Comparison of ENCODE assay signal across 16 cellular contexts in genomic region chr5:65459995-65460394, GRCh38. TPM values are rescaled to one million over a fixed set of nuclear protein-coding genes. Genes with fewer than 3 reads are reported as not detected.
DNase-seq lines count a peak whose midpoint lies in the region; ATAC-seq and TF ChIP-seq lines count a peak whose summit lies in the region.
"Had no signal": no experiment of that assay in that cellular context is flagged by ENCODE, and none has a peak within 500 bp of the region (broad histone marks: within the 10 kb centered on the region; RNA-seq: fewer than 3 reads in every experiment).

No MANE protein-coding gene starts in this region.

- 96% methylated on average over 4 of the region's 4 CpGs for WGBS in smooth muscle cell (ENCODE audit: low lambda C conversion rate)

- BruUV-seq in PC-9 (replicated peaks; lab: Mats Ljungman, UMichigan): no TSS peak

- no peaks in the 10 kb centered on the region for H3K27me3 ChIP-seq in PC-9 (ENCODE audit: insufficient read depth, low read depth)
- no peaks in the 10 kb centered on the region for H3K27me3 ChIP-seq in smooth muscle cell (ENCODE audit: low read depth)

- POLR2A ChIA-PET in PC-9 (lab: Charles Lee; ENCODE audit: unreplicated experiment): no interaction called here

- H3K4me1 ChIP-seq in PC-9 (replicated peaks; ENCODE audit: insufficient read depth) (no peaks in the 10 kb centered on the region), smooth muscle cell (ENCODE audit: low read depth) (no peaks in the 10 kb centered on the region)

- no peaks in the 10 kb centered on the region for H3K79me2 ChIP-seq in PC-9 (ENCODE audit: low read depth)
- H3K79me2 ChIP-seq in smooth muscle cell (ENCODE audit: low read depth): peaks cover 40% of the 10 kb centered on the region

- no peak for DNase-seq in PC-9
- peak; percentile 13 for DNase-seq in choroid plexus epithelial cell (ENCODE audit: low read depth)
- no peak for DNase-seq in smooth muscle cell (lab: John Stamatoyannopoulos, UW; ENCODE audit: unreplicated experiment)
- no peak for DNase-seq in medulla oblongata (ENCODE audit: extremely low spot score)
- DNase-seq in NCI-H226: no peak
- DNase-seq: C1 segment of cervical spinal cord; Calu3; CD4-positive, alpha-beta memory T cell; COR-L47; DMS53; DMS79 treated with DMSO at 0.1 percent for 48 hours; GF-D8; GM23248; H9 had no signal

- H3F3A ChIP-seq in PC-9 (ENCODE audit: insufficient read depth, low read depth): no peaks in the 10 kb centered on the region
- H3F3A ChIP-seq in smooth muscle cell (ENCODE audit: low read depth): no peaks in the 10 kb centered on the region

- CTCF ChIA-PET in PC-9 (lab: Charles Lee): interaction anchor here (0.9 kb wide), 1 partner anchor 24 kb away, joined by 3 read pairs; no protein-coding TSS in a partner anchor

- no peaks in the 10 kb centered on the region for H3K36me3 ChIP-seq in PC-9 (ENCODE audit: low read depth)
- H3K36me3 ChIP-seq in smooth muscle cell (ENCODE audit: low read depth): peaks cover 27% of the 10 kb centered on the region

- intact Hi-C loops in PC-9 (cut with micrococcal nuclease; ENCODE audit: unreplicated experiment): no loop called here

- H3K27ac ChIP-seq in PC-9: no peak overlapping the region
- H3K27ac ChIP-seq in smooth muscle cell (ENCODE audit: low read depth): peak overlapping the region; percentile 7
- H3K27ac ChIP-seq: GM23248 had no signal

- H3K9me3 ChIP-seq in PC-9 (ENCODE audit: insufficient read depth, low read depth) (no peaks in the 10 kb centered on the region), smooth muscle cell (replicated peaks; ENCODE audit: low read depth) (no peaks in the 10 kb centered on the region)

- TF ChIP-seq CTCF in PC-9 (conservative IDR thresholded peaks at IDR 0.05): no peak
- no peak for TF ChIP-seq CTCF in choroid plexus epithelial cell (conservative IDR thresholded peaks at IDR 0.05; ENCODE audit: low read depth, low read length)
- no peak for TF ChIP-seq CTCF in smooth muscle cell (IDR thresholded peaks at IDR 0.05; ENCODE audit: borderline replicate concordance, insufficient read depth, poor library complexity, severe bottlenecking)

- no peak overlapping the region for H3K9ac ChIP-seq in smooth muscle cell (ENCODE audit: low read depth)
- H3K9ac ChIP-seq: GM23248 had no signal

- H3K4me3 ChIP-seq in PC-9 (no peak overlapping the region), choroid plexus epithelial cell (ENCODE audit: low read depth, low read length) (no peak overlapping the region), smooth muscle cell (no peak overlapping the region)
- H3K4me3 ChIP-seq: GM23248 had no signal

- no peak for ATAC-seq in HG02610 (IDR thresholded peaks at IDR 0.05; ENCODE audit: unreplicated experiment)
- ATAC-seq: HCT116 had no signal

- H3K4me2 ChIP-seq in PC-9: no peak overlapping the region
- H3K4me2 ChIP-seq in smooth muscle cell: no peak overlapping the region

- no peaks in the 10 kb centered on the region for H3K9me2 ChIP-seq in PC-9 (ENCODE audit: insufficient read depth)

- H2AFZ ChIP-seq in PC-9 (peak overlapping the region; percentile 62; the same call in 1 of the 2 replicates), smooth muscle cell (ENCODE audit: low read depth) (no peak overlapping the region)
- H2AFZ ChIP-seq: GM23248 had no signal

- H4K20me1 ChIP-seq in PC-9 (ENCODE audit: insufficient read depth): no peaks in the 10 kb centered on the region
- H4K20me1 ChIP-seq in smooth muscle cell (ENCODE audit: low read depth): peaks cover 25% of the 10 kb centered on the region

RNA-seq across cellular contexts. Expression of gene ADAMTS6, which starts 21.7 kb away (rescaled TPM):
- 1.4 and 2.1 TPM in 2 replicates for total RNA-seq in PC-9 (2021)
- total RNA-seq in smooth muscle cell: 111 and 118 TPM in 2 replicates
- polyA plus RNA-seq in smooth muscle cell: 5.9 and 10.5 TPM in 2 replicates

Comparison
In these comparisons a context has a peak if more than half of its experiments do, and no peak if none do; other contexts are left out.
1. RNA of gene ADAMTS6, which starts 21.7 kb away (total RNA-seq): 111 to 118 TPM in smooth muscle cell; 1.4 to 2.1 TPM in PC-9; every median in the first group is over 10 times any median in the second.